In the genomic region with DNA sequence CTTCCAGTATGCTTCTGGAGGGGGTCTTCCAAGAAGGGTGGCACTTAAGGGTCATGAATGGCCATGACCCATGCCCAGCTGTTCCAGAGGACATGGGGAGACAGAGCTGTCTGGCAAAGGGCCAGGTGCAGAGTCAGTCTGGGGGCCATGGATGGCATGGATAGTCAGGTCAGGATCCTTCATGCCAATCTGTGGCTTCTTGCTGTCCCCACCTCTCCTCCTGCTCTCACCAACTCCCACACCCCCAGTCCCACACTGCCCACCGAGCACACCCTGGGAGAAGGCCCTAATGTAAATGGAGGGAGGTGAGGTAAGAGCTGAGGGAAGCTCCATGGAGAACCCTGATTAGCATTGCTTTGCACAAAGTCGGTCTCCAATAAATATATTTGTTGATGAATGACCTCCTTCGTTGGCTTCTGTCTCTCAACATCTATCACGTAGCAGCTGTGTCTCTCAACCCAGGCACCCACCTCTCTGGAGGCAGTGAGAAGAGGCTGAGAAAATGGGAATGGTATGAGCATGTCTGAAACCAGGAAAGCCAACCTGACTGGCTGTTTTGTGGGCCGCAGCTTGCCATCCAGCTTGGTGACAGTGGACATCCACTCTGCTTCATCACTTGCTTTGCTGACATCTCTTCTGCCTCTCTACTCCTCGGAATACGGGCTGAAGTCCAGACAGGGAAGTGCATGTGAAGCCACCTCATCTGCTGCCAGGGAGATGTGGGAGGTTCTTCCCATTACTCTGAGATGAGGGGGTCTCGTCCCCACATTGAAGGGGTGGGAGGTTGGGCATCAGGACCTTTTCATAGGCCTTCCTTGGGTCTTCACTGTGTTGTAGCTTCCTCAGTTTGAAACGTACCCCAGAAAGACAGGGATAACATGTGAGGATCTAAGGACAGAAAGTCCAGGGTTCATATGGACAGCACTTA, we compare ENCODE assay signal across 18 cellular contexts. TPM values are rescaled to one million over a fixed set of nuclear protein-coding genes. Genes with fewer than 3 reads are reported as not detected.
DNase-seq lines count a peak whose midpoint lies in the region; ATAC-seq, FAIRE-seq and TF ChIP-seq lines count a peak whose summit lies in the region.
"Had no signal": no experiment of that assay in that cellular context is flagged by ENCODE, and none has a peak within 500 bp of the region (broad histone marks: within the 10 kb centered on the region; RNA-seq: fewer than 3 reads in every experiment).

No MANE protein-coding gene starts in this region.

- H3K36me3 ChIP-seq in left ventricle myocardium inferior, result no peaks in the 10 kb centered on the region
- no peaks in the 10 kb centered on the region for H3K36me3 ChIP-seq in K562 (ENCODE audit: control insufficient read depth, insufficient read depth, low read length)
- H3K36me3 ChIP-seq in neuronal stem cell (replicated peaks in 1 of 2; ENCODE audit: control insufficient read depth in 2 of 2, insufficient read depth in 2 of 2, low read length in 2 of 2), result no peaks in the 10 kb centered on the region

- H3K4me1 ChIP-seq in left ventricle myocardium inferior (peaks cover 8% of the 10 kb centered on the region), K562 (replicated peaks in 1 of 2; ENCODE audit: control insufficient read depth in 2 of 2, insufficient read depth in 2 of 2, low read length in 2 of 2) (peaks cover 0 to 2% of the 10 kb centered on the region in 2 experiments; a peak in 1 of 5 replicates), neuronal stem cell (ENCODE audit: control insufficient read depth in 2 of 2, insufficient read depth in 1 of 2, low read depth in 1 of 2, low read length in 2 of 2) (no peaks in the 10 kb centered on the region)

- no peak for TF ChIP-seq RAD21 in K562 (CRISPR knock-in tag; conservative IDR thresholded peaks at IDR 0.05 in 1 of 2, IDR thresholded peaks at IDR 0.05 in 1 of 2)

- H2BK12ac ChIP-seq in neuronal stem cell (ENCODE audit: low read length), result no peak overlapping the region

- ATAC-seq in K562 (no peak), HG02642 (IDR thresholded peaks at IDR 0.05; ENCODE audit: poor library complexity, unreplicated experiment) (no peak), GM21723 (IDR thresholded peaks at IDR 0.05; ENCODE audit: unreplicated experiment) (no peak), HG03045 (IDR thresholded peaks at IDR 0.05; ENCODE audit: unreplicated experiment) (no peak)
- ATAC-seq: GM12878, GM23338, HepG2 had no signal

- no peak overlapping the region for H3K14ac ChIP-seq in neuronal stem cell (ENCODE audit: low read length)

- CTCF ChIA-PET in K562 (lab: Yijun Ruan, JAX; ENCODE audit: low intra/inter-chr PET ratio), result no interaction called here

- TF ChIP-seq POLR2A in K562 (conservative IDR thresholded peaks at IDR 0.05), result no peak

- H3K27me3 ChIP-seq in left ventricle myocardium inferior (ENCODE audit: low read depth) (peaks cover 5% of the 10 kb centered on the region), K562 (ENCODE audit: control insufficient read depth in 2 of 2, insufficient read depth in 2 of 2, low read length in 2 of 2) (peaks cover 3 to 60% of the 10 kb centered on the region in 2 experiments; a peak in 4 of 5 replicates), neuronal stem cell (ENCODE audit: control insufficient read depth in 3 of 3, insufficient read depth in 3 of 3, low read depth in 1 of 3, low read length in 3 of 3) (peaks cover 0 to 28% (median 4%) of the 10 kb centered on the region in 3 experiments)

- no peak overlapping the region for H3K27ac ChIP-seq in left ventricle myocardium inferior (replicated peaks)
- H3K27ac ChIP-seq in K562 (ENCODE audit: extremely low read depth, low read depth, low read length), result no peak overlapping the region
- no peak overlapping the region for H3K27ac ChIP-seq in neuronal stem cell (replicated peaks; ENCODE audit: low read length)

- H3K23ac ChIP-seq in neuronal stem cell (ENCODE audit: low read depth, low read length, poor library complexity), result no peak overlapping the region

- no TSS peak for BruUV-seq in K562 (replicated peaks; lab: Mats Ljungman, UMichigan)

- H4K8ac ChIP-seq in neuronal stem cell (ENCODE audit: low read depth, low read length), result no peak overlapping the region

- TF ChIP-seq CTCF in left ventricle myocardium inferior (IDR thresholded peaks at IDR 0.05; ENCODE audit: borderline replicate concordance) (no peak), K562 (IDR thresholded peaks at IDR 0.05 in 2 of 3, conservative IDR thresholded peaks at IDR 0.05 in 1 of 3; ENCODE audit: insufficient read depth in 2 of 3, low read depth in 1 of 3, low read length in 3 of 3) (no peak)

- no peak overlapping the region for H3K18ac ChIP-seq in neuronal stem cell (ENCODE audit: low read length)

- H3K4me3 ChIP-seq in left ventricle myocardium inferior, result no peak overlapping the region
- no peak overlapping the region for H3K4me3 ChIP-seq in K562
- H3K4me3 ChIP-seq in neuronal stem cell (ENCODE audit: low read length in 2 of 2), result no peak overlapping the region
- H3K4me3 ChIP-seq: GM12878, GM23338 had no signal

- intact Hi-C loops in cardiac septum (cut with DNase I), result no loop called here
- intact Hi-C loops in left ventricle myocardium inferior (cut with micrococcal nuclease), result loop anchor here (10.0 kb wide), 1 partner anchor 111 kb away; no protein-coding TSS in a partner anchor
- intact Hi-C loops in K562 (cut with micrococcal nuclease), result loop anchor here (5.0 to 10.0 kb wide), 2 partner anchors 371 to 444 kb away; no protein-coding TSS in a partner anchor

- no peaks in the 10 kb centered on the region for H3K9me1 ChIP-seq in K562 (ENCODE audit: control insufficient read depth, insufficient read depth, low read length)

- no peak overlapping the region for H4K91ac ChIP-seq in neuronal stem cell (ENCODE audit: low read depth, low read length, poor library complexity)

- H4K20me1 ChIP-seq in K562 (replicated peaks; ENCODE audit: control insufficient read depth, insufficient read depth, low read length), result no peaks in the 10 kb centered on the region; the same call in 1 of the 2 replicates

- 4% methylated on average over 9 of the region's 9 CpGs for WGBS in K562 (ENCODE audit: insufficient coverage, low coverage, missing lambda C conversion rate)
- no CpG with 5 or more reads among the region's 9 CpGs for WGBS in neuronal stem cell (ENCODE audit: extremely low coverage in 2 of 2, insufficient read length in 2 of 2, insufficient replicate concordance in 1 of 2), 2 donors

- no peak overlapping the region for H2BK5ac ChIP-seq in neuronal stem cell (ENCODE audit: low read length)

- no peaks in the 10 kb centered on the region for H3K9me3 ChIP-seq in left ventricle myocardium inferior (replicated peaks)
- no peaks in the 10 kb centered on the region for H3K9me3 ChIP-seq in K562 (replicated peaks; ENCODE audit: control insufficient read depth, insufficient read depth, low read depth, low read length)
- H3K9me3 ChIP-seq in neuronal stem cell (replicated peaks in 1 of 2; ENCODE audit: control insufficient read depth in 2 of 2, insufficient read depth in 1 of 2, low read depth in 1 of 2, low read length in 2 of 2), result no peaks in the 10 kb centered on the region

- H3K79me1 ChIP-seq in neuronal stem cell (ENCODE audit: low read depth, low read length), result no peaks in the 10 kb centered on the region

- no peak overlapping the region for H2AK5ac ChIP-seq in neuronal stem cell (ENCODE audit: low read depth, low read length)

- TF ChIP-seq EP300 in K562 (IDR thresholded peaks at IDR 0.05; ENCODE audit: low read length), result no peak

- DNase-seq in cardiac septum (ENCODE audit: low spot score) (peak; percentile 68), left ventricle myocardium inferior (no peak), K562 (ENCODE audit: extremely low read depth in 1 of 4, low spot score in 3 of 4) (no peak), neuronal stem cell (ENCODE audit: low spot score) (no peak)
- no peak for DNase-seq in effector CD4-positive, alpha-beta T cell
- DNase-seq: DMS79, HFFc6, NCI-H1417, NCI-H2029, NCI-H510A treated with DMSO at 0.1 percent for 48 hours had no signal

- H2BK120ac ChIP-seq in neuronal stem cell (ENCODE audit: low read depth, low read length), result no peak overlapping the region

- no peak overlapping the region for H2AFZ ChIP-seq in K562 (ENCODE audit: low read depth, low read length)
- no peak overlapping the region for H2AFZ ChIP-seq in neuronal stem cell (ENCODE audit: low read length)
- H2AFZ ChIP-seq: GM23338 had no signal

- no peak overlapping the region for H3K4me2 ChIP-seq in K562 (ENCODE audit: insufficient read depth, low read length)
- H3K4me2 ChIP-seq in neuronal stem cell (ENCODE audit: insufficient read depth, low read length, poor library complexity, severe bottlenecking), result no peak overlapping the region
- H3K4me2 ChIP-seq: GM23338 had no signal

- no peaks in the 10 kb centered on the region for H3K79me2 ChIP-seq in K562 (ENCODE audit: control insufficient read depth, insufficient read depth, low read length)

- POLR2A ChIA-PET in K562 (lab: Yijun Ruan, JAX), result interaction anchor here (1.6 kb wide), 1 partner anchor 9 kb away, joined by 5 read pairs; no protein-coding TSS in a partner anchor

- in situ Hi-C loops in K562 (cut with MboI), result no loop called here

- no peak for FAIRE-seq in K562 (lab: Jason Lieb, UNC)
- FAIRE-seq: A204.1, GM12878, HepG2, RCC 7860 had no signal

- H3K9ac ChIP-seq in K562 (ENCODE audit: insufficient read depth in 1 of 2, low read depth in 2 of 2, low read length in 2 of 2) (no peak overlapping the region), neuronal stem cell (ENCODE audit: low read depth, low read length, poor library complexity) (peak overlapping the region; percentile 5)

- no peak overlapping the region for H2BK15ac ChIP-seq in neuronal stem cell (ENCODE audit: low read length)

- no peak overlapping the region for H3K4ac ChIP-seq in neuronal stem cell (ENCODE audit: low read length)

RNA-seq across cellular contexts. Expression of a gene that starts 37.7 kb away (rescaled TPM):
- 42.4 TPM for total RNA-seq in cardiac septum
- total RNA-seq in left ventricle myocardium inferior, result 59.1 TPM
- 4.9 and 6.7 TPM in 2 replicates for total RNA-seq in K562 (2011; cell fraction: chromatin; rRNA removed; ENCODE audit: low replicate concordance)
- total RNA-seq in K562 (2011; cell fraction: nucleolus; rRNA removed), result 3.8 and 5.0 TPM in 2 replicates
- 5.4 and 9.9 TPM in 2 replicates for total RNA-seq in K562 (2011; cell fraction: nucleoplasm; rRNA removed)
- total RNA-seq in K562 (2014; rRNA removed), result 0.82 and 0.98 TPM in 2 replicates
- 1.5 and 1.7 TPM in 2 replicates for total RNA-seq in K562 (2014; rRNA removed; fragmentation: Illumina TruSeq; extraction: Trizol)
- 0.69 and 1.4 TPM in 2 replicates for total RNA-seq in K562 (2015; rRNA removed; fragmentation: Illumina TruSeq; extraction: Trizol)
- total RNA-seq in K562 (2021), result 9.8 and 11.4 TPM in 2 replicates
- 11.3 and 18.1 TPM in 2 replicates for polyA plus RNA-seq in K562 (2011; rRNA removed)
- polyA plus RNA-seq in K562 (2011; cell fraction: cytosol; rRNA removed), result 11.5 and 18.2 TPM in 2 replicates
- 12.1 and 16.6 TPM in 2 replicates for polyA plus RNA-seq in K562 (2011; cell fraction: nucleus; rRNA removed)
- 6.3 and 12.8 TPM in 2 replicates for polyA plus RNA-seq in K562 (2012)
- polyA plus RNA-seq in K562 (2014; fragmentation: Illumina TruSeq; extraction: Trizol), result 5.2 and 6.3 TPM in 2 replicates
- polyA plus RNA-seq in K562 (2014; fragmentation: Nextera tagmentation; extraction: Ambion mirVana), result under 1 TPM; 0.60 to 0.97 TPM
- polyA plus RNA-seq in K562 (2014; rRNA removed), result 3.0 and 6.7 TPM in 2 replicates
- polyA minus RNA-seq in K562 (2011; rRNA and poly(A)+ RNA removed), result 12.7 and 20.1 TPM in 2 replicates
- polyA minus RNA-seq in K562 (2011; cell fraction: cytosol; rRNA and poly(A)+ RNA removed), result 6.1 and 8.3 TPM in 2 replicates
- polyA minus RNA-seq in K562 (2011; cell fraction: nucleus; rRNA and poly(A)+ RNA removed), result 4.3 and 4.7 TPM in 2 replicates
- polyA plus RNA-seq in neuronal stem cell (2013, experiment 1 of 2), result 18.7 TPM
- 19.0 TPM for polyA plus RNA-seq in neuronal stem cell (2013, experiment 2 of 2)
- total RNA-seq: GM12878, HepG2 had no signal
